ENCODE assay signal across 1 cellular context in genomic region chr12:1552978-1553471, GRCh38.
TF ChIP-seq lines count a peak whose summit lies in the region.

No MANE protein-coding gene starts in this region.

TF ChIP-seq in GM23338, 12 proteins besides CTCF, POLR2A, EP300 and RAD21 (continued from another document):
- TF ChIP-seq ZNF462 (CRISPR knock-in tag; IDR thresholded peaks at IDR 0.05) (no peak), EZH2phosphoT487 (IDR thresholded peaks at IDR 0.05; ENCODE audit: unreplicated experiment) (no peak)
